In the genomic region with DNA sequence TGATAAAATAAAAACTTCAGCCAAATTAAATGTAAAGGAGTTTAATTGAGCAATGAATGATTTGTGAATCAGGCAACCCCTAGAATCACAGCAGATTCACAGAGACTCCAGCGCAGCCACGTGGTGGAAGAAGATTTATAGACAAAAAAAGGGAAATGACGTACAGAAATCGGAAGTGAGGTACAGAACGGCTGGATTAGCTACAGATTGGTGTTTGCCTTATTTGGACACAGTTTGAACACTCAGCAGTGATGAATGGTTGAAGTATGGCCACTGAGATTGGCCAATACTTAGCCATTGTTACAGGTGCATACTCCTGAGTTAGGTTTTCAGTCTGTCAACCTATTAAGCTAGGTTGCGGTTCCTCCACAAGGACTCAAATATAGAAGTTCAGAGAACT, we compare ENCODE assay signal across 1 cellular context. TPM values are rescaled to one million over a fixed set of nuclear protein-coding genes. Genes with fewer than 3 reads are reported as not detected.
"Had no signal": no experiment of that assay in that cellular context is flagged by ENCODE, and none has a peak within 500 bp of the region (broad histone marks: within the 10 kb centered on the region; RNA-seq: fewer than 3 reads in every experiment).

No MANE protein-coding gene starts in this region.

RNA-seq across cellular contexts. Expression of a gene that starts 36.3 kb away (rescaled TPM):
- total RNA-seq: OCI-LY7 had no signal
